In the genomic region with DNA sequence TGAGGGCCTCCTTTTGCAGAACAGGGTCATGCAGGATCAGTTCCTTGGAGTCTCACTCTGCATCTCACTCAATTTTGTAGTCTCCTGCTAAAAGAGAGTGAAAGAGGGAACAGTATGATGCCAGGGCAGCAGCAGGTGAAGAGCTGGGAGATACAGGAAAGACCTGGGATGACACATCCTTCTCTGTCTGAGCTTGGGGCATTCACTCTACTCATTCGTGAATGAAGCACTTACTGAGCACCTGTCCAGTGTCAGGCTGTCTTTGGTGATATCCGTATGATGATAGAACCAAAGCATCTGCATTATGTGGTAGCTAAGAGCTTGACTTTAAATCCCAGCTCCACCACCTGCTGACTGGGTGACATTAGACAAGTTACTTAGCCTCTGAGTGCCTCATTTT, we compare ENCODE assay signal across 10 cellular contexts. TPM values are rescaled to one million over a fixed set of nuclear protein-coding genes. Genes with fewer than 3 reads are reported as not detected.
DNase-seq lines count a peak whose midpoint lies in the region; ATAC-seq and TF ChIP-seq lines count a peak whose summit lies in the region.
"Had no signal": no experiment of that assay in that cellular context is flagged by ENCODE, and none has a peak within 500 bp of the region (broad histone marks: within the 10 kb centered on the region; RNA-seq: fewer than 3 reads in every experiment).

No MANE protein-coding gene starts in this region.

- CTCF ChIA-PET in CD4-positive, alpha-beta memory T cell (lab: Charles Lee; ENCODE audit: partially characterized antibody) = interaction anchor here (1.0 to 2.8 kb wide), 5 partner anchors 10 to 180 kb away, joined by 3 to 17 read pairs (median 4); no protein-coding TSS in a partner anchor

- H3K9me3 ChIP-seq in CD4-positive, alpha-beta memory T cell (ENCODE audit: control insufficient read depth in 1 of 2, low read length in 2 of 2) = no peaks in the 10 kb centered on the region
- H3K9me3 ChIP-seq: SJCRH30, testis had no signal

- H3K4me3 Mint-ChIP-seq in CD4-positive, alpha-beta memory T cell = peak overlapping the region in 3 of 8 donors; percentile 1 to 17 (median 11)
- H3K4me3 Mint-ChIP-seq in GM23338 (no peak overlapping the region), brain (peak overlapping the region in 4 of 5 experiments; percentile 54 to 74 (median 65))
- H3K4me3 Mint-ChIP-seq in natural killer cell treated with Interleukin-12 subunit alpha and Interleukin-12 subunit beta and Interleukin-15 and Interleukin-18, amount 100 ng/mL, for 72 hours = peak overlapping the region; percentile 9

- H3K79me2 ChIP-seq in GM23338 (replicated peaks; ENCODE audit: insufficient read depth) = peaks cover 100% of the 10 kb centered on the region

- H3K9me3 Mint-ChIP-seq in CD4-positive, alpha-beta memory T cell = no peaks in the 10 kb centered on the region
- no peaks in the 10 kb centered on the region for H3K9me3 Mint-ChIP-seq in GM23338
- peaks cover 0 to 3% (median 0%) of the 10 kb centered on the region in 5 experiments for H3K9me3 Mint-ChIP-seq in brain
- no peaks in the 10 kb centered on the region for H3K9me3 Mint-ChIP-seq in natural killer cell treated with Interleukin-12 subunit alpha and Interleukin-12 subunit beta and Interleukin-15 and Interleukin-18, amount 100 ng/mL, for 72 hours

- peaks cover 63% of the 10 kb centered on the region for H4K20me1 ChIP-seq in GM23338 (replicated peaks; ENCODE audit: insufficient read depth)

- TF ChIP-seq CTCF in GM23338 (conservative IDR thresholded peaks at IDR 0.05; ENCODE audit: low read depth in 2 of 2) (no peak), brain (conservative IDR thresholded peaks at IDR 0.05) (no peak)

- no peaks in the 10 kb centered on the region for H3K9me2 ChIP-seq in GM23338 (ENCODE audit: insufficient read depth)

- H3F3A ChIP-seq in GM23338 (replicated peaks; ENCODE audit: low read depth) = peaks cover 17% of the 10 kb centered on the region

- peaks cover 43 to 61% (median 51%) of the 10 kb centered on the region in 4 donors for H3K4me1 Mint-ChIP-seq in CD4-positive, alpha-beta memory T cell
- H3K4me1 Mint-ChIP-seq in GM23338 (peaks cover 40% of the 10 kb centered on the region), brain (peaks cover 66% of the 10 kb centered on the region)
- peaks cover 47 to 49% of the 10 kb centered on the region in 2 donors for H3K4me1 Mint-ChIP-seq in natural killer cell treated with Interleukin-12 subunit alpha and Interleukin-12 subunit beta and Interleukin-15 and Interleukin-18, amount 100 ng/mL, for 72 hours (ENCODE audit: low read depth in 2 of 2)

- POLR2A ChIA-PET in CD4-positive, alpha-beta memory T cell (lab: Charles Lee; ENCODE audit: partially characterized antibody) = interaction anchor here (0.6 to 2.1 kb wide), 4 partner anchors 11 to 50 kb away, joined by 4 to 9 read pairs (median 6); a partner anchor contains a TSS

- peak overlapping the region; percentile 66; the same call in 1 of the 2 replicates for H3K4me2 ChIP-seq in GM23338

- no peaks in the 10 kb centered on the region for H3K36me3 ChIP-seq in CD4-positive, alpha-beta memory T cell (ENCODE audit: insufficient read depth, low read length)
- H3K36me3 ChIP-seq in GM23338 (ENCODE audit: insufficient read depth) = peaks cover 4% of the 10 kb centered on the region; the same call in 1 of the 2 replicates

- no peak overlapping the region for H2AFZ ChIP-seq in GM23338

- H3K4me1 ChIP-seq in CD4-positive, alpha-beta memory T cell (ENCODE audit: insufficient read depth, low read length) = peaks cover 48% of the 10 kb centered on the region
- H3K4me1 ChIP-seq in GM23338 (ENCODE audit: insufficient read depth) = peaks cover 56% of the 10 kb centered on the region

- no peaks in the 10 kb centered on the region for H3K27me3 Mint-ChIP-seq in CD4-positive, alpha-beta memory T cell
- H3K27me3 Mint-ChIP-seq in GM23338 (ENCODE audit: insufficient read depth, low read depth, poor library complexity) (peaks cover 12% of the 10 kb centered on the region), brain (peaks cover 2% of the 10 kb centered on the region)
- H3K27me3 Mint-ChIP-seq in natural killer cell treated with Interleukin-12 subunit alpha and Interleukin-12 subunit beta and Interleukin-15 and Interleukin-18, amount 100 ng/mL, for 72 hours = no peaks in the 10 kb centered on the region

- intact Hi-C loops in CD4-positive, alpha-beta memory T cell (cut with micrococcal nuclease) = no loop called here

- DNase-seq in CD4-positive, alpha-beta memory T cell = no peak
- DNase-seq in GM23338 (ENCODE audit: low spot score) (no peak), HK-2 (ENCODE audit: unreplicated experiment) (no peak)
- no peak for DNase-seq in natural killer cell treated with Interleukin-12 subunit alpha and Interleukin-12 subunit beta and Interleukin-15 and Interleukin-18, amount 100 ng/mL, for 72 hours (ENCODE audit: low spot score)
- DNase-seq: testis had no signal

- H3K27me3 ChIP-seq in CD4-positive, alpha-beta memory T cell (ENCODE audit: insufficient read depth, low read length) = no peaks in the 10 kb centered on the region
- H3K27me3 ChIP-seq in GM23338 (ENCODE audit: insufficient read depth) = no peaks in the 10 kb centered on the region
- H3K27me3 ChIP-seq: SJCRH30, testis had no signal

- H3K4me3 ChIP-seq in CD4-positive, alpha-beta memory T cell (ENCODE audit: low read length in 2 of 2) = no peak overlapping the region
- 0 out of 2 replicates have a peak overlapping the region, but pooled peaks have one; percentile 15 for H3K4me3 ChIP-seq in GM23338
- H3K4me3 ChIP-seq: SJCRH30, testis had no signal

- H3K27ac ChIP-seq in CD4-positive, alpha-beta memory T cell (ENCODE audit: low read depth, low read length) = no peak overlapping the region
- H3K27ac ChIP-seq in GM23338 (ENCODE audit: low read depth) = peak overlapping the region; percentile 77; the same call in 1 of the 2 replicates

- ATAC-seq in GM23338 (no peak), GM19463 (IDR thresholded peaks at IDR 0.05; ENCODE audit: unreplicated experiment) (no peak), GM19455 (IDR thresholded peaks at IDR 0.05; ENCODE audit: unreplicated experiment) (no peak)
- ATAC-seq in natural killer cell treated with Interleukin-12 subunit alpha and Interleukin-12 subunit beta and Interleukin-15 and Interleukin-18, amount 100 ng/mL, for 72 hours = no peak
- ATAC-seq: sciatic nerve had no signal

- peaks cover 3 to 4% of the 10 kb centered on the region in 2 donors for H3K36me3 Mint-ChIP-seq in CD4-positive, alpha-beta memory T cell
- H3K36me3 Mint-ChIP-seq in GM23338 (ENCODE audit: low read depth) (peaks cover 18% of the 10 kb centered on the region; the same call in 2 of the 3 replicates), brain (peaks cover 67% of the 10 kb centered on the region)
- H3K36me3 Mint-ChIP-seq in natural killer cell treated with Interleukin-12 subunit alpha and Interleukin-12 subunit beta and Interleukin-15 and Interleukin-18, amount 100 ng/mL, for 72 hours = peaks cover 3% of the 10 kb centered on the region

- peak overlapping the region in 6 of 7 donors; percentile 6 to 72 (median 40) for H3K27ac Mint-ChIP-seq in CD4-positive, alpha-beta memory T cell
- H3K27ac Mint-ChIP-seq in GM23338 (peak overlapping the region; percentile 4; the same call in 1 of the 2 replicates), brain (peak overlapping the region; percentile 83 to 97 (median 92))
- H3K27ac Mint-ChIP-seq in natural killer cell treated with Interleukin-12 subunit alpha and Interleukin-12 subunit beta and Interleukin-15 and Interleukin-18, amount 100 ng/mL, for 72 hours = peak overlapping the region; percentile 3 to 76

TF ChIP-seq in GM23338, 12 proteins besides CTCF, POLR2A, EP300 and RAD21 (continues in another document):
- no peak for TF ChIP-seq POLR2AphosphoS5 (IDR thresholded peaks at IDR 0.05; ENCODE audit: low read depth)
- no peak for TF ChIP-seq NANOG (IDR thresholded peaks at IDR 0.05; ENCODE audit: borderline replicate concordance)
- no peak for TF ChIP-seq EZH2phosphoT487 (IDR thresholded peaks at IDR 0.05; ENCODE audit: unreplicated experiment)

RNA-seq across cellular contexts. Expression of a gene that starts 14.4 kb away (rescaled TPM):
- 100 to 1,000 TPM; 109 to 112 TPM for total RNA-seq in CD4-positive, alpha-beta memory T cell
- polyA plus RNA-seq in CD4-positive, alpha-beta memory T cell = 10 to 100 TPM; 14.5 to 23.6 TPM
- 147 and 163 TPM in 2 replicates for total RNA-seq in GM23338 (2014; rRNA removed; shearing (Covaris generic))
- polyA plus RNA-seq in GM23338 (2016; fragmentation: Nextera tagmentation; extraction: Ambion mirVana) (48.7 and 49.8 TPM in 2 replicates), brain (ENCODE audit: insufficient read depth, low read depth, low replicate concordance) (115 TPM)
- total RNA-seq in natural killer cell treated with Interleukin-12 subunit alpha and Interleukin-12 subunit beta and Interleukin-15 and Interleukin-18, amount 100 ng/mL, for 72 hours = 100 to 1,000 TPM; 205 to 211 TPM

RNA-seq across cellular contexts. Expression of a gene that starts 46.8 kb away (rescaled TPM):
- 10 to 100 TPM; 23.2 to 27.8 TPM for total RNA-seq in CD4-positive, alpha-beta memory T cell
- 1 to 10 TPM; 1.2 to 2.7 TPM for polyA plus RNA-seq in CD4-positive, alpha-beta memory T cell
- total RNA-seq in GM23338 (2014; rRNA removed; shearing (Covaris generic)) = 21.0 and 24.5 TPM in 2 replicates
- polyA plus RNA-seq in GM23338 (2016; fragmentation: Nextera tagmentation; extraction: Ambion mirVana) (2.7 and 4.2 TPM in 2 replicates), brain (ENCODE audit: insufficient read depth, low read depth, low replicate concordance) (3.7 TPM)
- 10 to 100 TPM; 25.1 to 26.3 TPM for total RNA-seq in natural killer cell treated with Interleukin-12 subunit alpha and Interleukin-12 subunit beta and Interleukin-15 and Interleukin-18, amount 100 ng/mL, for 72 hours

Comparison
In these comparisons a context has a peak if more than half of its experiments do, and no peak if none do; other contexts are left out.
1. H3K27ac Mint-ChIP-seq: peak in every context shown above with its lines; median percentile 92 in brain; 40 in CD4-positive, alpha-beta memory T cell; 40 in natural killer cell treated with Interleukin-12 subunit alpha and Interleukin-12 subunit beta and Interleukin-15 and Interleukin-18, amount 100 ng/mL, for 72 hours; 4 in GM23338.